11 cellular contexts compared by ENCODE assay signal in genomic region chr18:13613591-13614317, GRCh38.
DNase-seq lines count a peak whose midpoint lies in the region; ATAC-seq and TF ChIP-seq lines count a peak whose summit lies in the region.
"Had no signal": no experiment of that assay in that cellular context is flagged by ENCODE, and none has a peak within 500 bp of the region (broad histone marks: within the 10 kb centered on the region; RNA-seq: fewer than 3 reads in every experiment).

No MANE protein-coding gene starts in this region.

- H3K36me3 ChIP-seq in GM06990 (ENCODE audit: control insufficient read depth, insufficient read depth, low read length) (no peaks in the 10 kb centered on the region; the same call in 1 of the 2 replicates), parathyroid adenoma (ENCODE audit: control insufficient read depth, insufficient read depth, low read length) (no peaks in the 10 kb centered on the region)

- WGBS in H9 (ENCODE audit: extremely low coverage, insufficient read length, low lambda C conversion rate) = no CpG with 5 or more reads among the region's 18 CpGs

- H3K27ac ChIP-seq in H9 (ENCODE audit: insufficient read length, low read depth, low read length) (no peak overlapping the region), parathyroid adenoma (peak overlapping the region; percentile 80)

- peak overlapping the region; percentile 54 for H3K4me3 ChIP-seq in GM06990 (replicated peaks; ENCODE audit: low read depth, low read length)
- H3K4me3 ChIP-seq in parathyroid adenoma (ENCODE audit: low read depth, low read length) = no peak overlapping the region

- no peak overlapping the region for H3K4ac ChIP-seq in H9 (ENCODE audit: low read depth, low read length)

- no peak overlapping the region for H4K8ac ChIP-seq in H9 (replicated peaks; ENCODE audit: insufficient read length, low read depth, low read length)

- H2BK120ac ChIP-seq in H9 (ENCODE audit: low read depth, low read length, poor library complexity, severe bottlenecking) = no peak overlapping the region

- no peak overlapping the region for H3K4me3 Mint-ChIP-seq in H9
- peak overlapping the region; percentile 83 to 89 for H3K4me3 Mint-ChIP-seq in activated T-cell treated with anti-CD3 and anti-CD28 coated beads, Interleukin-2, amount 50 U/mL, for 72 hours

- no peaks in the 10 kb centered on the region for H3K9me3 ChIP-seq in H9 (ENCODE audit: control insufficient read depth, low read depth, low read length)
- no peaks in the 10 kb centered on the region for H3K9me3 ChIP-seq in parathyroid adenoma (ENCODE audit: control insufficient read depth, low read length)

- TF ChIP-seq CTCF in GM06990 (IDR thresholded peaks at IDR 0.05; ENCODE audit: insufficient read depth, low read length, poor library complexity, severe bottlenecking) = no peak
- TF ChIP-seq CTCF in H9 (conservative IDR thresholded peaks at IDR 0.05) = no peak
- TF ChIP-seq CTCF in parathyroid adenoma (IDR thresholded peaks at IDR 0.05) = no peak

- H3K36me3 Mint-ChIP-seq in H9 (ENCODE audit: insufficient read depth in 1 of 3, low read depth in 3 of 3) = no peaks in the 10 kb centered on the region
- H3K36me3 Mint-ChIP-seq in activated T-cell treated with anti-CD3 and anti-CD28 coated beads, Interleukin-2, amount 50 U/mL, for 72 hours (ENCODE audit: insufficient read depth in 2 of 2) = no peaks in the 10 kb centered on the region

- no peaks in the 10 kb centered on the region for H3K79me1 ChIP-seq in H9 (ENCODE audit: insufficient read depth, low read depth, low read length, poor library complexity, severe bottlenecking)

- H2BK20ac ChIP-seq in H9 (ENCODE audit: low read depth, low read length, poor library complexity, severe bottlenecking) = no peak overlapping the region

- H2BK15ac ChIP-seq in H9 (ENCODE audit: low read depth, low read length) = no peak overlapping the region

- no peak overlapping the region for H3T11ph ChIP-seq in H9 (ENCODE audit: low read length)

- H2BK12ac ChIP-seq in H9 (ENCODE audit: insufficient read length, low read depth, low read length) = peak overlapping the region; percentile 45

- H3K4me1 ChIP-seq in H9 (ENCODE audit: insufficient read depth, low read length) (no peaks in the 10 kb centered on the region), parathyroid adenoma (no peaks in the 10 kb centered on the region)

- H2BK5ac ChIP-seq in H9 (ENCODE audit: insufficient read length, low read length) = no peak overlapping the region

- H3K9ac ChIP-seq in H9 (ENCODE audit: extremely low read depth, insufficient read length, low read length) = no peak overlapping the region
- no peak overlapping the region for H3K9ac ChIP-seq in parathyroid adenoma

- no peak for ATAC-seq in activated T-cell treated with anti-CD3 and anti-CD28 coated beads, Interleukin-2, amount 50 U/mL, for 72 hours (replicated peaks in 1 of 2)
- ATAC-seq in GM19467 (IDR thresholded peaks at IDR 0.05; ENCODE audit: unreplicated experiment) (no peak), HG03196 (IDR thresholded peaks at IDR 0.05; ENCODE audit: unreplicated experiment) (no peak), GM18861 (IDR thresholded peaks at IDR 0.05; ENCODE audit: unreplicated experiment) (no peak)

- DNase-seq in GM06990 (ENCODE audit: extremely low read depth, insufficient read length) (peak; percentile 76), H9 (no peak), foreskin melanocyte (no peak)
- DNase-seq in activated T-cell treated with anti-CD3 and anti-CD28 coated beads, Interleukin-2, amount 50 U/mL, for 72 hours = peak in 1 of 2 donors; percentile 19
- DNase-seq: GOT3, NCI-H2171 treated with DMSO at 0.1 percent for 48 hours, T1000 had no signal

- no peak overlapping the region for H3K23ac ChIP-seq in H9 (ENCODE audit: insufficient read length, low read depth, low read length)

- H3K14ac ChIP-seq in H9 (ENCODE audit: insufficient read depth, low read length) = no peak overlapping the region; the same call in 1 of the 2 replicates

- peaks cover 16% of the 10 kb centered on the region for H3K27me3 Mint-ChIP-seq in H9 (ENCODE audit: low read depth)
- H3K27me3 Mint-ChIP-seq in activated T-cell treated with anti-CD3 and anti-CD28 coated beads, Interleukin-2, amount 50 U/mL, for 72 hours (ENCODE audit: low read depth) = no peaks in the 10 kb centered on the region

- peak overlapping the region in 1 of 3 experiments; percentile 16; a peak in 1 of 7 replicates for H3K27ac Mint-ChIP-seq in H9
- peak overlapping the region; percentile 98 for H3K27ac Mint-ChIP-seq in activated T-cell treated with anti-CD3 and anti-CD28 coated beads, Interleukin-2, amount 50 U/mL, for 72 hours

- H3K18ac ChIP-seq in H9 (ENCODE audit: insufficient read length, low read depth, low read length) = no peak overlapping the region

- H4K91ac ChIP-seq in H9 (ENCODE audit: insufficient read length, low read depth, low read length) = no peak overlapping the region

- no peaks in the 10 kb centered on the region for H3K9me3 Mint-ChIP-seq in H9
- H3K9me3 Mint-ChIP-seq in activated T-cell treated with anti-CD3 and anti-CD28 coated beads, Interleukin-2, amount 50 U/mL, for 72 hours = no peaks in the 10 kb centered on the region

- H3K4me2 ChIP-seq in H9 (ENCODE audit: insufficient read depth, insufficient read length, low read length) = no peak overlapping the region
- no peak overlapping the region for H3K4me2 ChIP-seq in parathyroid adenoma (ENCODE audit: low read length)

- H2AK5ac ChIP-seq in H9 (ENCODE audit: insufficient read length, low read length) = no peak overlapping the region

- H4K20me1 ChIP-seq in H9 (ENCODE audit: control insufficient read depth, insufficient read depth, insufficient read length) = no peaks in the 10 kb centered on the region

- H4K5ac ChIP-seq in H9 (ENCODE audit: insufficient read length, low read depth, low read length) = no peak overlapping the region

- H3K27me3 ChIP-seq in GM06990 (replicated peaks; ENCODE audit: control insufficient read depth, insufficient read depth, low read length) = no peaks in the 10 kb centered on the region
- H3K27me3 ChIP-seq in H9 (ENCODE audit: insufficient read depth, low read length) = no peaks in the 10 kb centered on the region; the same call in 1 of the 2 replicates
- H3K27me3 ChIP-seq in parathyroid adenoma (ENCODE audit: control insufficient read depth, insufficient read depth, low read length) = no peaks in the 10 kb centered on the region

- peaks cover 17 to 22% of the 10 kb centered on the region in 2 experiments for H3K4me1 Mint-ChIP-seq in H9
- peaks cover 93% of the 10 kb centered on the region for H3K4me1 Mint-ChIP-seq in activated T-cell treated with anti-CD3 and anti-CD28 coated beads, Interleukin-2, amount 50 U/mL, for 72 hours (ENCODE audit: low read depth)

- no peaks in the 10 kb centered on the region for H3K79me2 ChIP-seq in H9 (ENCODE audit: insufficient read depth, low read length)
- no peaks in the 10 kb centered on the region for H3K79me2 ChIP-seq in parathyroid adenoma

- H3K23me2 ChIP-seq in H9 (ENCODE audit: insufficient read length, low read depth, low read length, poor library complexity, severe bottlenecking) = no peaks in the 10 kb centered on the region

- H2AFZ ChIP-seq in H9 (ENCODE audit: low read length) = no peak overlapping the region
- no peak overlapping the region for H2AFZ ChIP-seq in parathyroid adenoma

- H3K56ac ChIP-seq in H9 (ENCODE audit: insufficient read length, low read depth, low read length) = no peak overlapping the region

Comparison
In these comparisons a context has a peak if more than half of its experiments do, and no peak if none do; other contexts are left out.
1. H3K4me3 Mint-ChIP-seq: peak in activated T-cell treated with anti-CD3 and anti-CD28 coated beads, Interleukin-2, amount 50 U/mL, for 72 hours (2 of 2); none in H9 (0 of 2).